ENCODE assay signal across 1 cellular context in genomic region chr10:88045544-88046415, GRCh38.
TF ChIP-seq lines count a peak whose summit lies in the region.

No MANE protein-coding gene starts in this region.

TF ChIP-seq in WTC11, 78 proteins besides CTCF, POLR2A, EP300 and RAD21 (continued from another document):
- no peak for TF ChIP-seq ZNF512 (CRISPR knock-in tag; IDR thresholded peaks at IDR 0.05; ENCODE audit: borderline replicate concordance)
